In genomic region chr4:140153744-140154571, GRCh38 we compare ENCODE assay signal across 8 cellular contexts. TPM values are rescaled to one million over a fixed set of nuclear protein-coding genes. Genes with fewer than 3 reads are reported as not detected.
DNase-seq lines count a peak whose midpoint lies in the region; ATAC-seq and TF ChIP-seq lines count a peak whose summit lies in the region.

Gene MAML3, minus strand, starts transcription at chr4:140154184. Its CDS starts 857 bp downstream, at chr4:140153327.

- H3K27ac ChIP-seq in angular gyrus (ENCODE audit: low read depth, low read length), result peak within 1 kb of the TSS; percentile 77
- H3K27ac ChIP-seq in left ventricle myocardium inferior (replicated peaks), result peak within 1 kb of the TSS; percentile 99
- peak within 1 kb of the TSS; percentile 93 to 99 (median 98) for H3K27ac ChIP-seq in transverse colon

- intact Hi-C loops in left ventricle myocardium inferior (cut with micrococcal nuclease) (no loop called here), posterior vena cava (cut with DNase I) (loop anchor here (1.0 to 10.0 kb wide), 7 partner anchors 98 to 489 kb away; partner anchors contain the start of gene MGST2 (in 1 of the 2)), transverse colon (cut with DNase I; ENCODE audit: low total_unique reads) (loop anchor here (2.0 to 10.0 kb wide), 2 partner anchors 99 to 239 kb away; no protein-coding TSS in a partner anchor)

- WGBS in transverse colon (ENCODE audit: low coverage in 1 of 2), 2 donors, result 0 to 4% methylated on average over 9 to 77 of the region's 78 CpGs

- peak within 1 kb of the TSS; percentile 93 for H3K4me3 ChIP-seq in left ventricle myocardium inferior
- H3K4me3 ChIP-seq in transverse colon, result peak within 1 kb of the TSS; percentile 64 to 85 (median 78)

- peak; percentile 42 for TF ChIP-seq EP300 in transverse colon (IDR thresholded peaks at IDR 0.05; ENCODE audit: low read depth)

- in situ Hi-C loops in transverse colon (cut with MboI; ENCODE audit: low pct_ligation_motif_present in 1 of 4, low pct_unique_long_range_greater_than_20kb in 1 of 4, low sequenced_read_pairs in 3 of 4), result loop anchor here in 1 of 4 donors (10.0 kb wide), 1 partner anchor 419 kb away; no protein-coding TSS in a partner anchor

- no peaks in the 10 kb centered on the region for H3K36me3 ChIP-seq in left ventricle myocardium inferior
- no peaks in the 10 kb centered on the region for H3K36me3 ChIP-seq in transverse colon

- H3K27me3 ChIP-seq in left ventricle myocardium inferior (ENCODE audit: low read depth) (no peaks in the 10 kb centered on the region), transverse colon (no peaks in the 10 kb centered on the region)

- TF ChIP-seq CTCF in left ventricle myocardium inferior (IDR thresholded peaks at IDR 0.05; ENCODE audit: borderline replicate concordance) (no peak), transverse colon (IDR thresholded peaks at IDR 0.05) (peak in 2 of 5 experiments; percentile 2 to 23)

- H3K4me1 ChIP-seq in left ventricle myocardium inferior (peaks cover 46% of the 10 kb centered on the region), transverse colon (peaks cover 12 to 45% (median 20%) of the 10 kb centered on the region in 4 donors)

- ATAC-seq in HG02852 (IDR thresholded peaks at IDR 0.05; ENCODE audit: unreplicated experiment), result peak; percentile 40

- H3K9me3 ChIP-seq in left ventricle myocardium inferior (replicated peaks) (no peaks in the 10 kb centered on the region), transverse colon (no peaks in the 10 kb centered on the region)

- DNase-seq in Daoy (ENCODE audit: low read depth) (peak; percentile 92), NCI-H1930 (lab: John Stamatoyannopoulos, UW) (peak; percentile 87 to 90), T-helper 2 cell (peak; percentile 54 to 96 (median 73)), left ventricle myocardium inferior (peak; percentile 96), posterior vena cava (ENCODE audit: low spot score) (peak; percentile 98), transverse colon (peak; percentile 95)

- TF ChIP-seq POLR2A in transverse colon (IDR thresholded peaks at IDR 0.05), result peak; percentile 90

RNA-seq across cellular contexts. Expression of gene MAML3, which starts in this region (rescaled TPM):
- 2.1 and 2.7 TPM in 2 replicates for total RNA-seq in Daoy (2014; rRNA removed; shearing (Covaris generic))
- total RNA-seq in left ventricle myocardium inferior (2.6 TPM), posterior vena cava (1 to 10 TPM; 6.3 to 6.5 TPM), transverse colon (10 to 100 TPM; 16.1 to 40.0 (median 18.1) TPM)

Comparison
In these comparisons a context has a peak if more than half of its experiments do, and no peak if none do; other contexts are left out.
1. Peak in every context shown above with its lines: DNase-seq, ATAC-seq, H3K4me3 ChIP-seq and H3K27ac ChIP-seq.